Comparison of ENCODE assay signal across 1 cellular context in genomic region chr9:124596172-124596839, GRCh38.
TF ChIP-seq lines count a peak whose summit lies in the region.

No MANE protein-coding gene starts in this region.

TF ChIP-seq in WTC11, 78 proteins besides CTCF, POLR2A, EP300 and RAD21:
- TF ChIP-seq MYBL2 (CRISPR knock-in tag; IDR thresholded peaks at IDR 0.05) (no peak), USF2 (CRISPR knock-in tag; IDR thresholded peaks at IDR 0.05) (no peak), ZNF263 (CRISPR knock-in tag; IDR thresholded peaks at IDR 0.05; ENCODE audit: low read depth) (no peak), E2F4 (CRISPR knock-in tag; IDR thresholded peaks at IDR 0.05; ENCODE audit: borderline replicate concordance, low read depth) (no peak), NFYB (CRISPR knock-in tag; conservative IDR thresholded peaks at IDR 0.05; ENCODE audit: low read depth) (no peak), TEAD1 (CRISPR knock-in tag; IDR thresholded peaks at IDR 0.05) (no peak), CBFB (CRISPR knock-in tag; IDR thresholded peaks at IDR 0.05; ENCODE audit: low read depth) (no peak), MLX (CRISPR knock-in tag; IDR thresholded peaks at IDR 0.05) (no peak)
